In genomic region chr1:24413350-24414163, GRCh38 we compare ENCODE assay signal across 1 cellular context.
TF ChIP-seq lines count a peak whose summit lies in the region.

Gene STPG1 (minus strand): TSS chr1:24413782. CDS start chr1:24401388, 12,394 bp downstream.

TF ChIP-seq in HepG2, 621 proteins besides CTCF, POLR2A, EP300 and RAD21 (continued from another document and continues in another):
- TF ChIP-seq RXRB (CRISPR knock-in tag; IDR thresholded peaks at IDR 0.05; ENCODE audit: borderline replicate concordance) (no peak; the same call in 1 of the 2 replicates), ZNF350 (CRISPR knock-in tag; IDR thresholded peaks at IDR 0.05; ENCODE audit: borderline replicate concordance, low read depth) (no peak; the same call in 1 of the 2 replicates), SALL1 (CRISPR knock-in tag; IDR thresholded peaks at IDR 0.05) (peak; percentile 62; the same call in 1 of the 2 replicates), NFKB2 (CRISPR knock-in tag; IDR thresholded peaks at IDR 0.05; ENCODE audit: borderline replicate concordance) (peak; percentile 77; the same call in 1 of the 2 replicates), ZNF512B (CRISPR knock-in tag; IDR thresholded peaks at IDR 0.05; ENCODE audit: borderline replicate concordance) (no peak), ATF7-NPFF (CRISPR knock-in tag; IDR thresholded peaks at IDR 0.05; ENCODE audit: low read depth) (no peak), ZSCAN30 (CRISPR knock-in tag; IDR thresholded peaks at IDR 0.05) (no peak), RCOR2 (CRISPR knock-in tag; IDR thresholded peaks at IDR 0.05) (no peak), ZBTB44 (CRISPR knock-in tag; IDR thresholded peaks at IDR 0.05) (no peak), ZNF580 (CRISPR knock-in tag; IDR thresholded peaks at IDR 0.05; ENCODE audit: borderline replicate concordance, low read depth) (no peak), KDM3A (CRISPR knock-in tag; IDR thresholded peaks at IDR 0.05; ENCODE audit: low read depth) (0 out of 2 replicates have a peak, but pooled peaks have one; percentile 29), ARNT (IDR thresholded peaks at IDR 0.05) (no peak), ZBTB46 (CRISPR knock-in tag; IDR thresholded peaks at IDR 0.05; ENCODE audit: borderline replicate concordance) (no peak), MBNL3 (CRISPR knock-in tag; conservative IDR thresholded peaks at IDR 0.05) (no peak), MTA3 (CRISPR knock-in tag; IDR thresholded peaks at IDR 0.05) (no peak), ZNF556 (CRISPR knock-in tag; IDR thresholded peaks at IDR 0.05; ENCODE audit: borderline replicate concordance) (no peak), SRSF9 (IDR thresholded peaks at IDR 0.05; ENCODE audit: borderline replicate concordance, insufficient read depth, low read depth, low read length, poor library complexity, severe bottlenecking) (no peak), ZNF569 (CRISPR knock-in tag; IDR thresholded peaks at IDR 0.05; ENCODE audit: borderline replicate concordance) (no peak), ZEB1 (IDR thresholded peaks at IDR 0.05; ENCODE audit: insufficient replicate concordance, low read depth) (no peak), TSC22D2 (CRISPR knock-in tag; IDR thresholded peaks at IDR 0.05; ENCODE audit: borderline replicate concordance) (no peak), NFE2L2 (IDR thresholded peaks at IDR 0.05; ENCODE audit: low read length) (no peak), RFXAP (CRISPR knock-in tag; IDR thresholded peaks at IDR 0.05; ENCODE audit: borderline replicate concordance) (peak; percentile 63; the same call in 1 of the 2 replicates), ASH2L (IDR thresholded peaks at IDR 0.05; ENCODE audit: insufficient read length, low read depth, low read length) (no peak), IKZF4 (CRISPR knock-in tag; IDR thresholded peaks at IDR 0.05; ENCODE audit: borderline replicate concordance, low read depth, not compliant biosample characterization) (no peak), ZBTB20 (CRISPR knock-in tag; IDR thresholded peaks at IDR 0.05; ENCODE audit: borderline replicate concordance, low read depth) (0 out of 2 replicates have a peak, but pooled peaks have one; percentile 69), ZNF879 (CRISPR knock-in tag; IDR thresholded peaks at IDR 0.05) (no peak), FOXJ3 (CRISPR knock-in tag; IDR thresholded peaks at IDR 0.05; ENCODE audit: borderline replicate concordance) (peak; percentile 40; the same call in 1 of the 2 replicates), ZNF691 (CRISPR knock-in tag; IDR thresholded peaks at IDR 0.05; ENCODE audit: borderline replicate concordance, low read depth) (0 out of 2 replicates have a peak, but pooled peaks have one; percentile 22), ZNF180 (CRISPR knock-in tag; IDR thresholded peaks at IDR 0.05; ENCODE audit: borderline replicate concordance, low read depth) (peak; percentile 64; the same call in 1 of the 2 replicates), TFE3 (CRISPR knock-in tag; IDR thresholded peaks at IDR 0.05) (0 out of 2 replicates have a peak, but pooled peaks have one; percentile 32), NFAT5 (CRISPR knock-in tag; IDR thresholded peaks at IDR 0.05) (0 out of 2 replicates have a peak, but pooled peaks have one; percentile 29), TAF1 (CRISPR knock-in tag; IDR thresholded peaks at IDR 0.05) (peak; percentile 44; the same call in 1 of the 2 replicates), NRL (CRISPR knock-in tag; IDR thresholded peaks at IDR 0.05; ENCODE audit: borderline replicate concordance) (no peak; the same call in 1 of the 2 replicates), ZNF264 (CRISPR knock-in tag; IDR thresholded peaks at IDR 0.05) (no peak), ESRRA (CRISPR knock-in tag; IDR thresholded peaks at IDR 0.05; ENCODE audit: low read depth) (no peak), PRPF4 (IDR thresholded peaks at IDR 0.05; ENCODE audit: low read depth, low read length, poor library complexity, severe bottlenecking) (no peak), KLF11 (CRISPR knock-in tag; IDR thresholded peaks at IDR 0.05) (no peak), SOX13 (IDR thresholded peaks at IDR 0.05) (no peak), SOX13 (CRISPR knock-in tag; conservative IDR thresholded peaks at IDR 0.05 in 1 of 2, IDR thresholded peaks at IDR 0.05 in 1 of 2) (no peak), MEF2D (CRISPR knock-in tag; IDR thresholded peaks at IDR 0.05) (0 out of 2 replicates have a peak, but pooled peaks have one; percentile 30), ZNF616 (CRISPR knock-in tag; IDR thresholded peaks at IDR 0.05; ENCODE audit: low read depth) (no peak), ZBTB7A (CRISPR knock-in tag; IDR thresholded peaks at IDR 0.05) (no peak), GMEB2 (CRISPR knock-in tag; IDR thresholded peaks at IDR 0.05; ENCODE audit: low read depth) (no peak), KLF12 (CRISPR knock-in tag; IDR thresholded peaks at IDR 0.05; ENCODE audit: borderline replicate concordance) (0 out of 2 replicates have a peak, but pooled peaks have one; percentile 64), ZNF224 (CRISPR knock-in tag; IDR thresholded peaks at IDR 0.05) (no peak), PHF8 (CRISPR knock-in tag; IDR thresholded peaks at IDR 0.05) (peak; percentile 78), ZNF7 (CRISPR knock-in tag; IDR thresholded peaks at IDR 0.05) (no peak), NR3C1 (CRISPR knock-in tag; IDR thresholded peaks at IDR 0.05) (no peak), ZNF33B (CRISPR knock-in tag; IDR thresholded peaks at IDR 0.05) (no peak), ZFP41 (CRISPR knock-in tag; IDR thresholded peaks at IDR 0.05; ENCODE audit: borderline replicate concordance) (no peak), ZBTB26 (CRISPR knock-in tag; IDR thresholded peaks at IDR 0.05; ENCODE audit: borderline replicate concordance) (peak; percentile 37; the same call in 1 of the 2 replicates)
